2 cellular contexts compared by ENCODE assay signal in genomic region chr15:98676586-98677270, GRCh38.
TF ChIP-seq lines count a peak whose summit lies in the region.

No MANE protein-coding gene starts in this region.

TF ChIP-seq in HepG2, 621 proteins besides CTCF, POLR2A, EP300 and RAD21 (continued from another document):
- no peak for TF ChIP-seq ZNF770 (CRISPR knock-in tag; IDR thresholded peaks at IDR 0.05)
- no peak for TF ChIP-seq RARA (CRISPR knock-in tag; IDR thresholded peaks at IDR 0.05)
- 0 out of 2 replicates have a peak, but pooled peaks have one; percentile 30 for TF ChIP-seq ZNF121 (CRISPR knock-in tag; IDR thresholded peaks at IDR 0.05)
- TF ChIP-seq ZFP36L2 (CRISPR knock-in tag; IDR thresholded peaks at IDR 0.05), result no peak
- no peak for TF ChIP-seq ZNF790 (CRISPR knock-in tag; IDR thresholded peaks at IDR 0.05; ENCODE audit: borderline replicate concordance)
- no peak for TF ChIP-seq ZZZ3 (CRISPR knock-in tag; IDR thresholded peaks at IDR 0.05; ENCODE audit: borderline replicate concordance)
- no peak for TF ChIP-seq ATF1 (CRISPR knock-in tag; IDR thresholded peaks at IDR 0.05)
- no peak for TF ChIP-seq HOXA9 (CRISPR knock-in tag; IDR thresholded peaks at IDR 0.05; ENCODE audit: borderline replicate concordance)
- no peak for TF ChIP-seq KDM5B (CRISPR knock-in tag; IDR thresholded peaks at IDR 0.05; ENCODE audit: borderline replicate concordance)
- no peak for TF ChIP-seq SIX1 (CRISPR knock-in tag; IDR thresholded peaks at IDR 0.05; ENCODE audit: borderline replicate concordance)
- TF ChIP-seq ZNF576 (CRISPR knock-in tag; IDR thresholded peaks at IDR 0.05), result no peak
- TF ChIP-seq FOSL2 (CRISPR knock-in tag; IDR thresholded peaks at IDR 0.05), result 0 out of 2 replicates have a peak, but pooled peaks have one; percentile 27
- TF ChIP-seq ZBTB49 (CRISPR knock-in tag; IDR thresholded peaks at IDR 0.05; ENCODE audit: borderline replicate concordance), result no peak

TF ChIP-seq in WTC11, 78 proteins besides CTCF, POLR2A, EP300 and RAD21:
- TF ChIP-seq ARID4B (CRISPR knock-in tag; IDR thresholded peaks at IDR 0.05; ENCODE audit: borderline replicate concordance) (no peak), JUN (CRISPR knock-in tag; IDR thresholded peaks at IDR 0.05) (no peak), NFE2L1 (CRISPR knock-in tag; IDR thresholded peaks at IDR 0.05) (no peak), ZSCAN18 (CRISPR knock-in tag; IDR thresholded peaks at IDR 0.05) (no peak), ZNF138 (CRISPR knock-in tag; conservative IDR thresholded peaks at IDR 0.05) (no peak), ATF2 (CRISPR knock-in tag; IDR thresholded peaks at IDR 0.05; ENCODE audit: borderline replicate concordance, low read depth) (no peak), ZNF121 (CRISPR knock-in tag; IDR thresholded peaks at IDR 0.05) (peak; percentile 89)
